Comparison of ENCODE assay signal across 8 cellular contexts in the genomic region with DNA sequence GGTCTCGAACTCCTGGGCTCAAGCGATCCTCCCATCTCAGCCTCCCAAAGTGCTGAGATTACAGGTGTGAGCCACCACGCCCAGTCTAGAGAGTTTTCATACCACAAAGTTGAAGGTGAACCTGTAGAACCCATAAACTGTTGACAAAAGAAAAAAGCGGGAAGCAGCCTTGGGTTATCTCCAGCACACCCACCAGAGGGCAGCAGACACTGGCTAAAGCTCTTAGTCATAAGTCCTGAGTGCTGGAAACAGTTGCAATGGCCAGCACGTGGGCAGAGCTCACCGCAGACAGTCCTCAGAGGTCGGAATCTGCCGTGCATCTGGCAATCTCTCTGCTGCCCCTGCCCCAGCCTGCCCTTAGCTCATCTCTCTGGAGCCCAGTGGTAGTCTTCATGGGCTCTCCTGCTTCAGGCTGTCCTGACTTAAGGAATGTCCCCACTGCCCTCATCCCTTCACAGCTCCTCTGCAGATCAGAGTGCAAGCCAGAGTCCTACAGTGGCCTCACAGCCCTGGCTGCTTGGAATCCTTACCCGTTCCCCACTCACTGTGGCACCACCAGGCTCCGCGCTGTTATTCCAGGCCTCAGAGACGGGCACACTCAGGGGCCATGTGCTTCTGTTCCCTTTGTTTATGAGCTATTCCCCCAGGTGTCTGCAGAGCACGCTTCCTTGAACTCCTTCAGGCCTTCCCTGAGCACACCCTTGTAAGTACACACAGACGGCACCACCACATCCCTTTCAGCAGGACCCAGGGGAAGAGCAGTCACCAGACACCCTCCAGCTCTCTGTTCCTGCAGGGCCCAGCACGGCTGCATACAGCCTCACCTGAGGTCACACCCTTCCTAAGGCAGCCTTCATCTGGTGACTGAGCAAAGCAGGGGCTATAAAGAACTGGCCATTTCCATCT.
A peak's percentile ranks its signal among the peaks of the same experiment; 100 is the strongest.
DNase-seq lines count a peak whose midpoint lies in the region; ATAC-seq lines count a peak whose summit lies in the region.

No MANE protein-coding gene starts in this region.

- DNase-seq in GDM1 (lab: John Stamatoyannopoulos, UW) (peak; percentile 76), NCI-H524 (lab: John Stamatoyannopoulos, UW) (peak; percentile 67 to 92), cerebellar cortex (ENCODE audit: low spot score) (peak; percentile 95), kidney tubule cell (ENCODE audit: low spot score) (peak; percentile 88)
- DNase-seq in stimulated activated CD4-positive, alpha-beta T cell treated with anti-CD3 and anti-CD28 coated beads, Interleukin-2, amount 100 ng/mL, for 24 hours: peak; percentile 80 to 82

- peak; percentile 72 for ATAC-seq in HG03175 (IDR thresholded peaks at IDR 0.05; ENCODE audit: unreplicated experiment)
- peak; percentile 82 to 88 for ATAC-seq in activated CD4-positive, CD25-positive, alpha-beta regulatory T cell treated with anti-CD3 and anti-CD28 coated beads, Interleukin-2, amount 50 U/mL, for 24 hours
- ATAC-seq in HG02763 (IDR thresholded peaks at IDR 0.05; ENCODE audit: unreplicated experiment): no peak
